8 cellular contexts compared by ENCODE assay signal in the genomic region with DNA sequence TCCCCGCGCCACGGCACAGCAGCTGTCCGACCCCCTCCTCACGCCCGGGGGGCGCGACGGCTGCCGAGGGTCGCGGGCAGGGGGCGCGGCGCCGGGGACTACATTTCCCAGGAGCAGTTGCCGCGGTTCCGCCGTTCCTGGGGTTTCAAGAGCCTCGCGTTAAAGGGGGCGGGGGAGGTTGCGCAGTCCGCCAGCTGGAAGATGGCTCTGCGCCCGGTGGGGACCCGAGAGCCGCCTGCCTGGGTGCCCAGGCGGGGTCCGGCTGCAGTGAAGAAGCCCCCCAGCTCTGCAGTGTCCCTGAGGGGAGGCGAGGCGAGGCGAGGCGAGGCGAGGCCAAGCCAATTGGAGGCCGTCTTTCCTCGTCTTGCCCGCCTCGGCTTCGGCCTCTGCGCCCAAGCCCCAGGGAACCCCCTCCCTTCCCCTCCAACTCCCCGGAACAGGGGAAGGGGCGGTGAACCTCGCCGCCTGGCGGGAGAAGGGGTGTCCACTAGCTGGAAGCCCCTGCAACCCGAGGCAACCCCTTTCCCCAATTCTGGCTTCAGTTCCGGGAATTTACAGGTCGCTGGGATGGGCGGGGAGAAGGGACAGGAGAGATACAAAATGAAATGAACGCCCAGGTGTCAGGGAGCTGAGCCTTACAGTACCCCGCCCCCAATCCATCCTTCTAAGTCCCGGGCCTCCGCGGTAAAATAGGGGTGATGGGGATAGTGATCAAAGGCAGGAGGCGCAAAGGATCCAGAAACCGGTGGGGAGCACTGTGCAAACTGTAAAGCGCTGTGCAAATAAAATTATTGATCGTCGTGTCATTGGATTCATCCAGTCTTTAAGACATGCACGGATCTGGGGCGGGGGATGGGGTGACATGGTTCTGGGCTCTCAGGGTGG. TPM values are rescaled to one million over a fixed set of nuclear protein-coding genes. Genes with fewer than 3 reads are reported as not detected.
DNase-seq lines count a peak whose midpoint lies in the region; ATAC-seq and TF ChIP-seq lines count a peak whose summit lies in the region.

No MANE protein-coding gene starts in this region.

- intact Hi-C loops in CD4-positive, alpha-beta memory T cell (cut with micrococcal nuclease) = no loop called here

- POLR2A ChIA-PET in CD4-positive, alpha-beta memory T cell (lab: Charles Lee; ENCODE audit: partially characterized antibody) = interaction anchor here (1.2 kb wide), 1 partner anchor 16 kb away, joined by 3 read pairs; no protein-coding TSS in a partner anchor

- no peaks in the 10 kb centered on the region for H3K9me3 Mint-ChIP-seq in CD4-positive, alpha-beta memory T cell
- H3K9me3 Mint-ChIP-seq in HFFc6 = no peaks in the 10 kb centered on the region
- H3K9me3 Mint-ChIP-seq in effector memory CD8-positive, alpha-beta T cell = no peaks in the 10 kb centered on the region

- peak overlapping the region; percentile 36 to 51 for H3K4me3 ChIP-seq in CD4-positive, alpha-beta memory T cell (ENCODE audit: low read length in 2 of 2)
- H3K4me3 ChIP-seq in SK-N-MC (peak overlapping the region; percentile 88), thoracic aorta (peak overlapping the region; percentile 82)

- no peaks in the 10 kb centered on the region for H3K9me3 ChIP-seq in CD4-positive, alpha-beta memory T cell (ENCODE audit: control insufficient read depth in 1 of 2, low read length in 2 of 2)
- no peaks in the 10 kb centered on the region for H3K9me3 ChIP-seq in SK-N-MC (ENCODE audit: low read depth, low read length)
- H3K9me3 ChIP-seq in thoracic aorta = no peaks in the 10 kb centered on the region

- peak overlapping the region; percentile 70 for H3K9ac ChIP-seq in SK-N-MC (ENCODE audit: insufficient read length)

- CTCF ChIA-PET in CD4-positive, alpha-beta memory T cell (lab: Charles Lee; ENCODE audit: partially characterized antibody) = no interaction called here

- H3K4me1 ChIP-seq in CD4-positive, alpha-beta memory T cell (ENCODE audit: insufficient read depth, low read length) = peaks cover 47% of the 10 kb centered on the region
- H3K4me1 ChIP-seq in thoracic aorta (ENCODE audit: control insufficient read depth in 1 of 2, low read depth in 2 of 2) = peaks cover 9 to 44% of the 10 kb centered on the region in 2 donors

- TF ChIP-seq CTCF in HFFc6 (IDR thresholded peaks at IDR 0.05) (no peak; the same call in none of the 2 replicates), thoracic aorta (IDR thresholded peaks at IDR 0.05) (no peak)

- DNase-seq in CD4-positive, alpha-beta memory T cell = no peak
- DNase-seq in HFFc6 = no peak
- no peak for DNase-seq in SK-N-MC (ENCODE audit: low read depth, low spot score)
- DNase-seq in effector memory CD8-positive, alpha-beta T cell = no peak
- peak; percentile 55 to 69 for DNase-seq in lung microvascular endothelial cell (ENCODE audit: low read depth in 2 of 2)
- no peak for DNase-seq in thoracic aorta (ENCODE audit: low spot score)

- no peaks in the 10 kb centered on the region for H3K36me3 Mint-ChIP-seq in CD4-positive, alpha-beta memory T cell
- H3K36me3 Mint-ChIP-seq in HFFc6 (ENCODE audit: low read depth) = no peaks in the 10 kb centered on the region; the same call in 1 of the 2 replicates
- H3K36me3 Mint-ChIP-seq in effector memory CD8-positive, alpha-beta T cell (ENCODE audit: insufficient read depth) = peaks cover 3% of the 10 kb centered on the region

- H3K4me1 Mint-ChIP-seq in CD4-positive, alpha-beta memory T cell = peaks cover 14 to 45% (median 34%) of the 10 kb centered on the region in 4 donors
- peaks cover 42% of the 10 kb centered on the region for H3K4me1 Mint-ChIP-seq in HFFc6 (ENCODE audit: low read depth)
- H3K4me1 Mint-ChIP-seq in effector memory CD8-positive, alpha-beta T cell (ENCODE audit: low read depth in 2 of 2) = peaks cover 20 to 26% of the 10 kb centered on the region in 2 donors

- H3K27me3 ChIP-seq in CD4-positive, alpha-beta memory T cell (ENCODE audit: insufficient read depth, low read length) = peaks cover 8% of the 10 kb centered on the region
- no peaks in the 10 kb centered on the region for H3K27me3 ChIP-seq in thoracic aorta (replicated peaks; ENCODE audit: insufficient read depth)

- H3K4me3 Mint-ChIP-seq in CD4-positive, alpha-beta memory T cell = peak overlapping the region; percentile 68 to 89 (median 82)
- H3K4me3 Mint-ChIP-seq in HFFc6 = peak overlapping the region; percentile 80
- peak overlapping the region; percentile 68 to 73 for H3K4me3 Mint-ChIP-seq in effector memory CD8-positive, alpha-beta T cell

- peaks cover 22 to 27% of the 10 kb centered on the region in 2 donors for H3K27me3 Mint-ChIP-seq in CD4-positive, alpha-beta memory T cell
- peaks cover 6% of the 10 kb centered on the region for H3K27me3 Mint-ChIP-seq in HFFc6 (ENCODE audit: insufficient read depth)
- peaks cover 33 to 54% of the 10 kb centered on the region in 2 donors for H3K27me3 Mint-ChIP-seq in effector memory CD8-positive, alpha-beta T cell

- no peak overlapping the region for H3K27ac ChIP-seq in CD4-positive, alpha-beta memory T cell (ENCODE audit: low read depth, low read length)
- H3K27ac ChIP-seq in SK-N-MC = no peak overlapping the region
- no peak overlapping the region for H3K27ac ChIP-seq in thoracic aorta

- H3K36me3 ChIP-seq in CD4-positive, alpha-beta memory T cell (ENCODE audit: insufficient read depth, low read length) = no peaks in the 10 kb centered on the region
- H3K36me3 ChIP-seq in SK-N-MC (ENCODE audit: insufficient read depth, low read length) (no peaks in the 10 kb centered on the region), thoracic aorta (no peaks in the 10 kb centered on the region)

- H3K27ac Mint-ChIP-seq in CD4-positive, alpha-beta memory T cell = peak overlapping the region in 3 of 7 donors; percentile 8 to 66 (median 50)
- peak overlapping the region; percentile 29 for H3K27ac Mint-ChIP-seq in HFFc6
- no peak overlapping the region for H3K27ac Mint-ChIP-seq in effector memory CD8-positive, alpha-beta T cell

- no peak for ATAC-seq in effector memory CD8-positive, alpha-beta T cell (replicated peaks)
- ATAC-seq in thoracic aorta (ENCODE audit: insufficient number of reproducible peaks, low FRiP score, low read depth) (no peak), HG03565 (IDR thresholded peaks at IDR 0.05; ENCODE audit: unreplicated experiment) (no peak), HG03045 (IDR thresholded peaks at IDR 0.05; ENCODE audit: unreplicated experiment) (no peak)

RNA-seq across cellular contexts. Expression of gene GCAT, which starts 5.2 kb away (rescaled TPM):
- 1 to 10 TPM; 3.4 to 4.4 TPM for total RNA-seq in CD4-positive, alpha-beta memory T cell
- polyA plus RNA-seq in CD4-positive, alpha-beta memory T cell = 1 to 10 TPM; 2.9 to 6.8 TPM
- total RNA-seq in HFFc6 (2021; fragmentation: NEBNext Ultra II Directional; extraction: Animal tissue kit (Norgen Biotek cat#: 25700)) = 10 to 100 TPM; 27.6 to 42.3 (median 29.2) TPM
- total RNA-seq in lung microvascular endothelial cell (11.9 and 19.8 TPM in 2 replicates), thoracic aorta (10 to 100 TPM in 1 of 2 donors, 1 to 10 TPM in 1; 3.9 to 42.5 TPM)

RNA-seq across cellular contexts. Expression of gene GALR3, which starts 20.6 kb away (rescaled TPM):
- total RNA-seq in CD4-positive, alpha-beta memory T cell = not detected
- not detected for polyA plus RNA-seq in CD4-positive, alpha-beta memory T cell
- not detected for total RNA-seq in HFFc6 (2021; fragmentation: NEBNext Ultra II Directional; extraction: Animal tissue kit (Norgen Biotek cat#: 25700))
- total RNA-seq in lung microvascular endothelial cell = not detected in 2 replicates
- not detected for total RNA-seq in thoracic aorta

RNA-seq across cellular contexts. Expression of gene ANKRD54, which starts 41.6 kb away (rescaled TPM):
- total RNA-seq in CD4-positive, alpha-beta memory T cell = 10 to 100 TPM; 21.6 to 22.7 TPM
- 10 to 100 TPM; 11.0 to 13.4 TPM for polyA plus RNA-seq in CD4-positive, alpha-beta memory T cell
- total RNA-seq in HFFc6 (2021; fragmentation: NEBNext Ultra II Directional; extraction: Animal tissue kit (Norgen Biotek cat#: 25700)) = 10 to 100 TPM; 18.3 to 25.4 (median 20.9) TPM
- total RNA-seq in lung microvascular endothelial cell (15.9 and 18.8 TPM in 2 replicates), thoracic aorta (10 to 100 TPM; 33.0 to 45.1 TPM)

RNA-seq across cellular contexts. Expression of gene EIF3L, which starts 46.7 kb away (rescaled TPM):
- 100 to 1,000 TPM; 550 to 571 TPM for total RNA-seq in CD4-positive, alpha-beta memory T cell
- 100 to 1,000 TPM; 226 to 364 TPM for polyA plus RNA-seq in CD4-positive, alpha-beta memory T cell
- total RNA-seq in HFFc6 (2021; fragmentation: NEBNext Ultra II Directional; extraction: Animal tissue kit (Norgen Biotek cat#: 25700)) = 100 to 1,000 TPM; 306 to 371 (median 357) TPM
- total RNA-seq in lung microvascular endothelial cell (293 and 344 TPM in 2 replicates), thoracic aorta (100 to 1,000 TPM; 224 to 226 TPM)

Comparison
In these comparisons a context has a peak if more than half of its experiments do, and no peak if none do; other contexts are left out.
1. DNase-seq: peak in lung microvascular endothelial cell (2 of 2); none in CD4-positive, alpha-beta memory T cell (0 of 5), HFFc6 (single experiment), SK-N-MC (single experiment), effector memory CD8-positive, alpha-beta T cell (0 of 3) and thoracic aorta (single experiment).
2. Peak in every context shown above with its lines, with median percentiles within 50 percentile points of each other: H3K4me3 ChIP-seq and H3K4me3 Mint-ChIP-seq.